ENCODE assay signal across 13 cellular contexts in the genomic region with DNA sequence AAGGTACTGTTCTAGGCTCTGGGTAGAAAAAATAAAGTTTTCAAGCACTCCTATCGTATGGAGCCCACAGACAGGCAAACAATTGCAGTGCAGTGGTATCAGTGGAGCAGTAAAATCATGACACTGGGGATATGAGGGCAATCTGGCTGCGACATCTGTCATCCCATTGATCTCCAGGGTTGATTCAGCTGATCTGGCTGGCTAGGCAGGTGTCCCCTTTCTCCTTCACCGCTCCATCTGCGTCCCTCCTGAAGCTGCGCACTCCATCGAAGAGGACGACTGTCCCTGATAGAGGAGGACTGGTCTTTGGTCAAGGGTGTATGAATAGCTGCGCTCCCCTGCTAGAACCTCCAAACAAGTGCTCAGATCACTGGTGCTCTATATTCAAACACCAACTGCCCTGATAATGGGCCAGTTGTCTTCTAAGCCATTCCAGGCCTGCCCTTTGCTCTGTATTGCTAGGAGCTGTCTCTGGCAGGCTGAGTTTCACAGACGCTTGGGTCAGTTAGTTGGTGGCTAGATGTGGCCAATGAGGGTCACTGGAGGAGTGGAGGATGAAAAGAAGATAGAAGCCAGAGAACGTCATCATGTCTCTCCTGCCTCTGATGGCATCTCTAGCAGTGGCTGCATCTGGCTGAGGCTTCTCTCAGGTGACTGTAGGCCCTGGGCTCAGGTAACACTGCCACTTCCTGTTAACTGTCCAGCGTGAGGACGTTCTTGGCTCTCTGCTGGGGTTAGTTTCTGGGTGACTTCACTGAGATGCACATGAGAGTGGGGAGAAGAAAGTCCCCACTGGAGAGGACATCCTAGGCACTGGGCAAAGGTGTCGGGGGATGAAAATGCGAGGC.
DNase-seq lines count a peak whose midpoint lies in the region; ATAC-seq lines count a peak whose summit lies in the region.
"Had no signal": no experiment of that assay in that cellular context is flagged by ENCODE, and none has a peak within 500 bp of the region (broad histone marks: within the 10 kb centered on the region; RNA-seq: fewer than 3 reads in every experiment).

No MANE protein-coding gene starts in this region.

- H3K36me3 ChIP-seq in BLaER1: no peaks in the 10 kb centered on the region
- no peaks in the 10 kb centered on the region for H3K36me3 ChIP-seq in CD4-positive, alpha-beta memory T cell (ENCODE audit: insufficient read depth, low read length)
- no peaks in the 10 kb centered on the region for H3K36me3 ChIP-seq in mesendoderm (ENCODE audit: control insufficient read depth, insufficient read depth, low read length)
- H3K36me3 ChIP-seq: transverse colon had no signal

- no peaks in the 10 kb centered on the region for H3K79me1 ChIP-seq in mesendoderm (ENCODE audit: low read length)

- no peaks in the 10 kb centered on the region for H3K27me3 Mint-ChIP-seq in CD4-positive, alpha-beta memory T cell
- H3K27me3 Mint-ChIP-seq in activated CD8-positive, alpha-beta T cell treated with anti-CD3 and anti-CD28 coated beads, Interleukin-2, amount 10 ng/mL, durations not matched to agents 7 days and 5 days (ENCODE audit: low read depth): no peaks in the 10 kb centered on the region

- peaks cover 0 to 5% (median 0%) of the 10 kb centered on the region in 8 donors for H3K9me3 Mint-ChIP-seq in CD4-positive, alpha-beta memory T cell
- H3K9me3 Mint-ChIP-seq in activated CD8-positive, alpha-beta T cell treated with anti-CD3 and anti-CD28 coated beads, Interleukin-2, amount 10 ng/mL, durations not matched to agents 7 days and 5 days (ENCODE audit: insufficient read depth): peaks cover 9% of the 10 kb centered on the region

- peaks cover 34 to 71% (median 48%) of the 10 kb centered on the region in 4 donors for H3K4me1 Mint-ChIP-seq in CD4-positive, alpha-beta memory T cell
- H3K4me1 Mint-ChIP-seq in activated CD8-positive, alpha-beta T cell treated with anti-CD3 and anti-CD28 coated beads, Interleukin-2, amount 10 ng/mL, durations not matched to agents 7 days and 5 days (ENCODE audit: low read depth): peaks cover 45% of the 10 kb centered on the region

- H3K27me3 ChIP-seq in BLaER1 (peaks cover 3% of the 10 kb centered on the region; the same call in 1 of the 2 replicates), mesendoderm (ENCODE audit: insufficient read depth, low read length, poor library complexity) (no peaks in the 10 kb centered on the region)
- H3K27me3 ChIP-seq in CD4-positive, alpha-beta memory T cell (ENCODE audit: insufficient read depth, low read length): no peaks in the 10 kb centered on the region
- H3K27me3 ChIP-seq: transverse colon had no signal

- H3K9ac ChIP-seq in BLaER1 (no peak overlapping the region), mesendoderm (ENCODE audit: low read length) (no peak overlapping the region)

- H3K4me3 Mint-ChIP-seq in CD4-positive, alpha-beta memory T cell: peak overlapping the region in 5 of 8 donors; percentile 36 to 97 (median 91)
- peak overlapping the region; percentile 91 for H3K4me3 Mint-ChIP-seq in activated CD8-positive, alpha-beta T cell treated with anti-CD3 and anti-CD28 coated beads, Interleukin-2, amount 10 ng/mL, durations not matched to agents 7 days and 5 days

- POLR2A ChIA-PET in CD4-positive, alpha-beta memory T cell (lab: Charles Lee; ENCODE audit: partially characterized antibody): interaction anchor here (0.9 to 8.1 kb wide), 2 partner anchors 19 to 99 kb away, joined by 3 to 92 read pairs; no protein-coding TSS in a partner anchor
- POLR2A ChIA-PET in activated CD8-positive, alpha-beta T cell treated with anti-CD3 and anti-CD28 coated beads, Interleukin-2, amount 10 ng/mL, durations not matched to agents 7 days and 5 days (lab: Charles Lee): interaction anchor here (0.9 to 1.9 kb wide), 5 partner anchors 8 to 99 kb away, joined by 3 to 9 read pairs (median 4); no protein-coding TSS in a partner anchor

- no peak overlapping the region for H2BK15ac ChIP-seq in mesendoderm (replicated peaks; ENCODE audit: low read depth)

- peaks cover 15% of the 10 kb centered on the region for H3K9me3 ChIP-seq in BLaER1
- no peaks in the 10 kb centered on the region for H3K9me3 ChIP-seq in CD4-positive, alpha-beta memory T cell (ENCODE audit: control insufficient read depth in 1 of 2, low read length in 2 of 2)
- H3K9me3 ChIP-seq: transverse colon had no signal

- no peak for DNase-seq in CD4-positive, alpha-beta memory T cell
- DNase-seq in activated CD8-positive, alpha-beta T cell treated with anti-CD3 and anti-CD28 coated beads, Interleukin-2, amount 10 ng/mL, durations not matched to agents 7 days and 5 days: no peak
- DNase-seq in mesendoderm: no peak
- no peak for DNase-seq in NAMALWA (ENCODE audit: low spot score)
- DNase-seq: amygdala, DMS53, hippocampal formation, transverse colon had no signal

- no peak overlapping the region for H3K4ac ChIP-seq in mesendoderm (ENCODE audit: low read depth, low read length)

- H3K23ac ChIP-seq in mesendoderm (ENCODE audit: low read length): no peak overlapping the region

- peak overlapping the region; percentile 6 for H2AK5ac ChIP-seq in mesendoderm (ENCODE audit: low read length)

- H3K56ac ChIP-seq in mesendoderm (ENCODE audit: low read length): peak overlapping the region; percentile 37

- no peak overlapping the region for H3K18ac ChIP-seq in mesendoderm (ENCODE audit: low read length)

- peak overlapping the region; percentile 89 to 98 (median 96) for H3K27ac Mint-ChIP-seq in CD4-positive, alpha-beta memory T cell
- H3K27ac Mint-ChIP-seq in activated CD8-positive, alpha-beta T cell treated with anti-CD3 and anti-CD28 coated beads, Interleukin-2, amount 10 ng/mL, durations not matched to agents 7 days and 5 days: peak overlapping the region; percentile 97

- CTCF ChIA-PET in CD4-positive, alpha-beta memory T cell (lab: Charles Lee; ENCODE audit: partially characterized antibody): interaction anchor here (1.2 kb wide), 1 partner anchor 9 kb away, joined by 3 read pairs; no protein-coding TSS in a partner anchor
- CTCF ChIA-PET in activated CD8-positive, alpha-beta T cell treated with anti-CD3 and anti-CD28 coated beads, Interleukin-2, amount 10 ng/mL, durations not matched to agents 7 days and 5 days (lab: Charles Lee): interaction anchor here (1.0 to 1.4 kb wide), 4 partner anchors 9 to 146 kb away, joined by 3 to 6 read pairs (median 4); no protein-coding TSS in a partner anchor

- no peaks in the 10 kb centered on the region for H4K20me1 ChIP-seq in BLaER1

- no CpG with 5 or more reads among the region's 14 CpGs for WGBS in mesendoderm (ENCODE audit: extremely low coverage, insufficient coverage, low lambda C conversion rate)

- H4K5ac ChIP-seq in mesendoderm (ENCODE audit: low read length): peak overlapping the region; percentile 9

- H3K4me3 ChIP-seq in BLaER1 (no peak overlapping the region), mesendoderm (ENCODE audit: low read length) (no peak overlapping the region)
- no peak overlapping the region for H3K4me3 ChIP-seq in CD4-positive, alpha-beta memory T cell (ENCODE audit: low read length in 2 of 2)
- H3K4me3 ChIP-seq: SK-N-MC, transverse colon had no signal

- peaks cover 4% of the 10 kb centered on the region for H3K79me2 ChIP-seq in mesendoderm (ENCODE audit: control insufficient read depth, insufficient read depth, low read length)

- H2BK5ac ChIP-seq in mesendoderm (ENCODE audit: low read length): no peak overlapping the region

- no peak overlapping the region for H2BK120ac ChIP-seq in mesendoderm (ENCODE audit: low read depth, low read length)

- H3K4me1 ChIP-seq in BLaER1 (peaks cover 38% of the 10 kb centered on the region), mesendoderm (ENCODE audit: control insufficient read depth, low read depth, low read length) (peaks cover 3% of the 10 kb centered on the region)
- H3K4me1 ChIP-seq in CD4-positive, alpha-beta memory T cell (ENCODE audit: insufficient read depth, low read length): peaks cover 42% of the 10 kb centered on the region

- ATAC-seq in activated CD8-positive, alpha-beta T cell treated with anti-CD3 and anti-CD28 coated beads, Interleukin-2, amount 10 ng/mL, durations not matched to agents 7 days and 5 days: no peak
- no peak for ATAC-seq in esophagus mucosa
- ATAC-seq in GM21529 (IDR thresholded peaks at IDR 0.05; ENCODE audit: unreplicated experiment): no peak
- ATAC-seq: HCT116 had no signal

- no peak overlapping the region for H3K27ac ChIP-seq in BLaER1
- peak overlapping the region; percentile 80 for H3K27ac ChIP-seq in CD4-positive, alpha-beta memory T cell (ENCODE audit: low read depth, low read length)
- no peak overlapping the region for H3K27ac ChIP-seq in mesendoderm (ENCODE audit: low read depth, low read length)
- H3K27ac ChIP-seq: SK-N-MC, transverse colon had no signal

- peak overlapping the region; percentile 92; the same call in 1 of the 2 replicates for H3K4me2 ChIP-seq in BLaER1
- H3K4me2 ChIP-seq in mesendoderm (ENCODE audit: low read length): no peak overlapping the region

- H3K36me3 Mint-ChIP-seq in CD4-positive, alpha-beta memory T cell: peaks cover 0 to 19% of the 10 kb centered on the region in 2 donors
- H3K36me3 Mint-ChIP-seq in activated CD8-positive, alpha-beta T cell treated with anti-CD3 and anti-CD28 coated beads, Interleukin-2, amount 10 ng/mL, durations not matched to agents 7 days and 5 days (ENCODE audit: low read depth): peaks cover 9% of the 10 kb centered on the region

- intact Hi-C loops in CD4-positive, alpha-beta memory T cell (cut with micrococcal nuclease): loop anchor here (1.0 kb wide), 2 partner anchors 98 to 145 kb away; no protein-coding TSS in a partner anchor

- no peak overlapping the region for H4K8ac ChIP-seq in mesendoderm (ENCODE audit: low read depth, low read length)
